In the genomic region with DNA sequence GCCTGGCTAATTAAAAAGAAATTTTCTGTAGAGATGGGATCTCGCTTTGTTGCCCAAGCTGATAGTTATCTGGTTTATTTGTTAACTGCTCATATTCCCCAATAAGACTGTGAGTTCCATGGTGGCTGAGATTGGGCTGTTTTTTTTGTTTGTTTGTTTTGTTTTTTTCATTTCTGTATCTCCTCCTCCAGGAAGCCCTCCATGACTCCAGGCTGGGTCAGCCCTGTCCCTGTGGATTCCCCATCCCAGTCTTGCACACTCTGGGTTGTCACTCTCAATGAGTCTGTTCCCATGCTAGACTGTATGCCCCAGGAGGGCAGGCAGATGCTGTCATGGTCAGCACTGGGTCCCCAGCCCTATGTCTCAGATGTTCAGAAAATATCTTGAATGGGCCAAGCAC, we compare ENCODE assay signal across 1 cellular context.
TF ChIP-seq lines count a peak whose summit lies in the region.

No MANE protein-coding gene starts in this region.

TF ChIP-seq in A549, 52 proteins besides CTCF, POLR2A, EP300 and RAD21 (continued from another document):
- TF ChIP-seq NPAS2 (CRISPR knock-in tag; IDR thresholded peaks at IDR 0.05; ENCODE audit: borderline replicate concordance): no peak
TF ChIP-seq in A549: peak in this region for 1.
